11 cellular contexts compared by ENCODE assay signal in genomic region chr14:65410640-65411039, GRCh38. TPM values are rescaled to one million over a fixed set of nuclear protein-coding genes. Genes with fewer than 3 reads are reported as not detected.
A peak's percentile ranks its signal among the peaks of the same experiment; 100 is the strongest.
DNase-seq lines count a peak whose midpoint lies in the region; ATAC-seq and TF ChIP-seq lines count a peak whose summit lies in the region.
"Had no signal": no experiment of that assay in that cellular context is flagged by ENCODE, and none has a peak within 500 bp of the region (broad histone marks: within the 10 kb centered on the region; RNA-seq: fewer than 3 reads in every experiment).

No MANE protein-coding gene starts in this region.

- H3K27ac Mint-ChIP-seq in activated naive CD4-positive, alpha-beta T cell treated with anti-CD3 and anti-CD28 coated beads, Interleukin-2, amount 50 U/mL, for 24 hours: peak overlapping the region; percentile 99
- H3K27ac Mint-ChIP-seq in activated CD4-positive, alpha-beta memory T cell treated with anti-CD3 and anti-CD28 coated beads, Interleukin-2, amount 10 ng/mL, durations not matched to agents 7 days and 5 days: peak overlapping the region; percentile 59
- peak overlapping the region; percentile 87 for H3K27ac Mint-ChIP-seq in memory B cell
- no peak overlapping the region for H3K27ac Mint-ChIP-seq in type B pancreatic cell

- CTCF ChIA-PET in activated CD4-positive, alpha-beta memory T cell treated with anti-CD3 and anti-CD28 coated beads, Interleukin-2, amount 10 ng/mL, durations not matched to agents 7 days and 5 days (lab: Charles Lee): interaction anchor here (1.1 to 5.5 kb wide), 15 partner anchors 11 to 530 kb away, joined by 3 to 52 read pairs (median 6); no protein-coding TSS in a partner anchor

- peak overlapping the region; percentile 99 for H3K4me3 Mint-ChIP-seq in activated naive CD4-positive, alpha-beta T cell treated with anti-CD3 and anti-CD28 coated beads, Interleukin-2, amount 50 U/mL, for 24 hours
- H3K4me3 Mint-ChIP-seq in activated CD4-positive, alpha-beta memory T cell treated with anti-CD3 and anti-CD28 coated beads, Interleukin-2, amount 10 ng/mL, durations not matched to agents 7 days and 5 days: peak overlapping the region; percentile 91
- H3K4me3 Mint-ChIP-seq in memory B cell (peak overlapping the region; percentile 89), type B pancreatic cell (peak overlapping the region; percentile 94)

- POLR2A ChIA-PET in activated CD4-positive, alpha-beta memory T cell treated with anti-CD3 and anti-CD28 coated beads, Interleukin-2, amount 10 ng/mL, durations not matched to agents 7 days and 5 days (lab: Charles Lee): interaction anchor here (0.7 to 5.2 kb wide), 20 partner anchors 11 to 660 kb away, joined by 3 to 46 read pairs (median 6); no protein-coding TSS in a partner anchor

- no peak for ATAC-seq in memory B cell (ENCODE audit: low read depth)

- peaks cover 37% of the 10 kb centered on the region for H3K4me1 Mint-ChIP-seq in activated naive CD4-positive, alpha-beta T cell treated with anti-CD3 and anti-CD28 coated beads, Interleukin-2, amount 50 U/mL, for 24 hours
- peaks cover 32% of the 10 kb centered on the region for H3K4me1 Mint-ChIP-seq in activated CD4-positive, alpha-beta memory T cell treated with anti-CD3 and anti-CD28 coated beads, Interleukin-2, amount 10 ng/mL, durations not matched to agents 7 days and 5 days
- H3K4me1 Mint-ChIP-seq in memory B cell (peaks cover 13% of the 10 kb centered on the region), type B pancreatic cell (ENCODE audit: unreplicated experiment) (peaks cover 18% of the 10 kb centered on the region)

- no peak for DNase-seq in activated naive CD4-positive, alpha-beta T cell treated with Interleukin-2 at 50 U/mL for 16 hours
- no peak for DNase-seq in activated CD4-positive, alpha-beta memory T cell treated with anti-CD3 and anti-CD28 coated beads, Interleukin-2, amount 10 ng/mL, durations not matched to agents 7 days and 5 days
- no peak for DNase-seq in memory B cell (ENCODE audit: low spot score in 2 of 2)
- no peak for DNase-seq in type B pancreatic cell (ENCODE audit: extremely low spot score, unreplicated experiment)
- DNase-seq in HT-29 (ENCODE audit: low spot score): no peak
- DNase-seq in SKM-1 treated with dmso at 0.1 percent for 144 hours (lab: John Stamatoyannopoulos, UW; ENCODE audit: unreplicated experiment): no peak
- DNase-seq in stimulated activated CD4-positive, alpha-beta T cell treated with anti-CD3 and anti-CD28 coated beads, Interleukin-2, amount 100 ng/mL, for 24 hours: no peak
- DNase-seq: activated CD4-positive, alpha-beta T cell treated with anti-CD3 and anti-CD28 coated beads, Interleukin-2, amount 50 U/mL, for 1 hour; MG63; SHP77 had no signal

- no peak for TF ChIP-seq CTCF in type B pancreatic cell (conservative IDR thresholded peaks at IDR 0.05)

- no peaks in the 10 kb centered on the region for H3K9me3 Mint-ChIP-seq in activated naive CD4-positive, alpha-beta T cell treated with anti-CD3 and anti-CD28 coated beads, Interleukin-2, amount 50 U/mL, for 24 hours
- no peaks in the 10 kb centered on the region for H3K9me3 Mint-ChIP-seq in activated CD4-positive, alpha-beta memory T cell treated with anti-CD3 and anti-CD28 coated beads, Interleukin-2, amount 10 ng/mL, durations not matched to agents 7 days and 5 days
- no peaks in the 10 kb centered on the region for H3K9me3 Mint-ChIP-seq in memory B cell
- no peaks in the 10 kb centered on the region for H3K9me3 Mint-ChIP-seq in type B pancreatic cell

- no peaks in the 10 kb centered on the region for H3K27me3 Mint-ChIP-seq in activated naive CD4-positive, alpha-beta T cell treated with anti-CD3 and anti-CD28 coated beads, Interleukin-2, amount 50 U/mL, for 24 hours
- H3K27me3 Mint-ChIP-seq in activated CD4-positive, alpha-beta memory T cell treated with anti-CD3 and anti-CD28 coated beads, Interleukin-2, amount 10 ng/mL, durations not matched to agents 7 days and 5 days: no peaks in the 10 kb centered on the region
- H3K27me3 Mint-ChIP-seq in memory B cell (no peaks in the 10 kb centered on the region), type B pancreatic cell (no peaks in the 10 kb centered on the region)

- no peaks in the 10 kb centered on the region for H3K36me3 Mint-ChIP-seq in activated naive CD4-positive, alpha-beta T cell treated with anti-CD3 and anti-CD28 coated beads, Interleukin-2, amount 50 U/mL, for 24 hours
- H3K36me3 Mint-ChIP-seq in activated CD4-positive, alpha-beta memory T cell treated with anti-CD3 and anti-CD28 coated beads, Interleukin-2, amount 10 ng/mL, durations not matched to agents 7 days and 5 days (ENCODE audit: low read depth): peaks cover 19% of the 10 kb centered on the region
- H3K36me3 Mint-ChIP-seq in memory B cell (peaks cover 1% of the 10 kb centered on the region), type B pancreatic cell (no peaks in the 10 kb centered on the region)

RNA-seq across cellular contexts. Expression of gene FUT8, which starts 1.9 kb away (rescaled TPM):
- 10 to 100 TPM; 85.0 to 85.5 TPM for total RNA-seq in activated CD4-positive, alpha-beta memory T cell treated with anti-CD3 and anti-CD28 coated beads, Interleukin-2, amount 10 ng/mL, durations not matched to agents 7 days and 5 days
- 50.9 and 67.4 TPM in 2 replicates for total RNA-seq in type B pancreatic cell (ENCODE audit: low replicate concordance)
- total RNA-seq in HT-29 (2014; rRNA removed; shearing (Covaris generic)): 2.8 and 2.9 TPM in 2 replicates

Comparison
In these comparisons a context has a peak if more than half of its experiments do, and no peak if none do; other contexts are left out.
1. RNA of gene FUT8, which starts 1.9 kb away (total RNA-seq): 85.0 to 85.5 TPM in activated CD4-positive, alpha-beta memory T cell treated with anti-CD3 and anti-CD28 coated beads, Interleukin-2, amount 10 ng/mL, durations not matched to agents 7 days and 5 days and 50.9 to 67.4 TPM in type B pancreatic cell; 2.8 to 2.9 TPM in HT-29; every median in the first group is over 10 times any median in the second.
2. Peak in every context shown above with its lines, with median percentiles within 50 percentile points of each other: H3K4me3 Mint-ChIP-seq.